In genomic region chr15:81531971-81532370, GRCh38 we compare ENCODE assay signal across 16 cellular contexts.
DNase-seq lines count a peak whose midpoint lies in the region; ATAC-seq and TF ChIP-seq lines count a peak whose summit lies in the region.
"Had no signal": no experiment of that assay in that cellular context is flagged by ENCODE, and none has a peak within 500 bp of the region (broad histone marks: within the 10 kb centered on the region; RNA-seq: fewer than 3 reads in every experiment).

No MANE protein-coding gene starts in this region.

- no peak for ATAC-seq in HG03432 (IDR thresholded peaks at IDR 0.05; ENCODE audit: unreplicated experiment)
- ATAC-seq in GM18858 (IDR thresholded peaks at IDR 0.05; ENCODE audit: unreplicated experiment) = no peak

- no peaks in the 10 kb centered on the region for H3K36me3 ChIP-seq in skeletal muscle satellite cell (ENCODE audit: insufficient read depth, low read length)

- H3K4me1 ChIP-seq in skeletal muscle satellite cell (ENCODE audit: control insufficient read depth, insufficient read depth, low read length) = peaks cover 18% of the 10 kb centered on the region

- H3K9ac ChIP-seq in skeletal muscle satellite cell (ENCODE audit: low read depth, low read length) = no peak overlapping the region

- no peaks in the 10 kb centered on the region for H3K9me3 ChIP-seq in skeletal muscle satellite cell (replicated peaks; ENCODE audit: low read length)

- no peak for TF ChIP-seq CTCF in VCaP (conservative IDR thresholded peaks at IDR 0.05)

- peak; percentile 59 for DNase-seq in HCEC 1CT
- peak; percentile 74 for DNase-seq in foreskin melanocyte
- no peak for DNase-seq in stimulated activated CD4-positive, alpha-beta T cell treated with anti-CD3 and anti-CD28 coated beads, Interleukin-12 subunit alpha, Interleukin-12 subunit beta, amount 100 ng/mL, for 4 hours
- DNase-seq: activated CD4-positive, alpha-beta T cell treated with anti-CD3 and anti-CD28 coated beads for 4 hours; activated T-cell treated with anti-CD3 and anti-CD28 coated beads, Interleukin-2, amount 50 U/mL, for 48 hours; Calu3; DMS79 treated with DMSO at 0.1 percent for 48 hours; erythroblast; GOT3; NCI-H146; small intestine; stimulated activated CD4-positive, alpha-beta T cell treated with anti-CD3 and anti-CD28 coated beads, Interleukin-2, amount 100 ng/mL, for 24 hours had no signal

- no peaks in the 10 kb centered on the region for H3K27me3 ChIP-seq in skeletal muscle satellite cell (ENCODE audit: control insufficient read depth, insufficient read depth, low read length)

- peak overlapping the region; percentile 57 for H3K27ac ChIP-seq in VCaP

- H3K4me2 ChIP-seq in skeletal muscle satellite cell (ENCODE audit: low read length) = peak overlapping the region; percentile 62

- H3K4me3 ChIP-seq in skeletal muscle satellite cell (ENCODE audit: low read length) = no peak overlapping the region
